9 cellular contexts compared by ENCODE assay signal in genomic region chr3:132788299-132788698, GRCh38.
DNase-seq lines count a peak whose midpoint lies in the region; ATAC-seq and TF ChIP-seq lines count a peak whose summit lies in the region.
"Had no signal": no experiment of that assay in that cellular context is flagged by ENCODE, and none has a peak within 500 bp of the region (broad histone marks: within the 10 kb centered on the region; RNA-seq: fewer than 3 reads in every experiment).

No MANE protein-coding gene starts in this region.

- no peak overlapping the region for H3K27ac Mint-ChIP-seq in activated CD4-positive, alpha-beta T cell treated with anti-CD3 and anti-CD28 coated beads, Interleukin-2, amount 10 ng/mL, durations not matched to agents 7 days and 5 days
- H3K27ac Mint-ChIP-seq: progenitor cell of endocrine pancreas had no signal

- peak overlapping the region in 1 of 5 donors; percentile 3 for H3K9ac ChIP-seq in subcutaneous abdominal adipose tissue (ENCODE audit: low read length in 5 of 5)

- no peaks in the 10 kb centered on the region for H3K9me3 Mint-ChIP-seq in activated CD4-positive, alpha-beta T cell treated with anti-CD3 and anti-CD28 coated beads, Interleukin-2, amount 10 ng/mL, durations not matched to agents 7 days and 5 days

- H3K4me3 ChIP-seq in LNCaP clone FGC (ENCODE audit: low read depth, low read length), result no peak overlapping the region
- no peak overlapping the region for H3K4me3 ChIP-seq in adrenal gland
- H3K4me3 ChIP-seq in subcutaneous abdominal adipose tissue (ENCODE audit: low read depth in 1 of 5, low read length in 5 of 5), result no peak overlapping the region

- H3K36me3 ChIP-seq in adrenal gland (replicated peaks in 1 of 2), result no peaks in the 10 kb centered on the region
- no peaks in the 10 kb centered on the region for H3K36me3 ChIP-seq in subcutaneous abdominal adipose tissue (ENCODE audit: control insufficient read depth in 5 of 5, insufficient read depth in 5 of 5, low read length in 5 of 5)

- ATAC-seq in left cardiac atrium (peak; percentile 91 to 93), left colon (no peak)

- no peaks in the 10 kb centered on the region for H3K4me1 Mint-ChIP-seq in activated CD4-positive, alpha-beta T cell treated with anti-CD3 and anti-CD28 coated beads, Interleukin-2, amount 10 ng/mL, durations not matched to agents 7 days and 5 days

- no peak for TF ChIP-seq CTCF in LNCaP clone FGC (IDR thresholded peaks at IDR 0.05; ENCODE audit: control insufficient read depth, extremely low read depth, insufficient read depth)
- TF ChIP-seq CTCF in adrenal gland (IDR thresholded peaks at IDR 0.05), result no peak

- DNase-seq in LNCaP clone FGC (ENCODE audit: low read depth), result peak; percentile 27
- DNase-seq in adrenal gland, result peak; percentile 20 to 63 (median 42)
- DNase-seq in left cardiac atrium, result peak; percentile 23
- no peak for DNase-seq in activated naive CD4-positive, alpha-beta T cell treated with anti-CD3 and anti-CD28 coated beads, Interleukin-2, amount 50 U/mL, for 16 hours
- no peak for DNase-seq in activated CD4-positive, alpha-beta T cell treated with anti-CD3 and anti-CD28 coated beads, Interleukin-2, amount 10 ng/mL, durations not matched to agents 7 days and 5 days
- DNase-seq in left colon, result no peak
- DNase-seq in NAMALWA (ENCODE audit: low spot score), result no peak

- H3K27ac ChIP-seq in adrenal gland (no peak overlapping the region), subcutaneous abdominal adipose tissue (ENCODE audit: low read depth, low read length) (peak overlapping the region; percentile 22)

- POLR2A ChIA-PET in activated CD4-positive, alpha-beta T cell treated with anti-CD3 and anti-CD28 coated beads, Interleukin-2, amount 10 ng/mL, durations not matched to agents 7 days and 5 days (lab: Charles Lee), result no interaction called here

- CTCF ChIA-PET in activated CD4-positive, alpha-beta T cell treated with anti-CD3 and anti-CD28 coated beads, Interleukin-2, amount 10 ng/mL, durations not matched to agents 7 days and 5 days (lab: Charles Lee), result interaction anchor here (0.9 kb wide), 1 partner anchor 49 kb away, joined by 3 read pairs; no protein-coding TSS in a partner anchor

- no peaks in the 10 kb centered on the region for H3K36me3 Mint-ChIP-seq in activated CD4-positive, alpha-beta T cell treated with anti-CD3 and anti-CD28 coated beads, Interleukin-2, amount 10 ng/mL, durations not matched to agents 7 days and 5 days (ENCODE audit: low read depth)

- intact Hi-C loops in adrenal gland (cut with DNase I), result no loop called here
- intact Hi-C loops in left cardiac atrium (cut with DNase I), result no loop called here
- intact Hi-C loops in left colon (cut with DNase I, micrococcal nuclease), result no loop called here

- H3K4me3 Mint-ChIP-seq in activated CD4-positive, alpha-beta T cell treated with anti-CD3 and anti-CD28 coated beads, Interleukin-2, amount 10 ng/mL, durations not matched to agents 7 days and 5 days, result no peak overlapping the region

- no peaks in the 10 kb centered on the region for H3K9me3 ChIP-seq in adrenal gland (replicated peaks in 1 of 3)
- H3K9me3 ChIP-seq in subcutaneous abdominal adipose tissue (ENCODE audit: control insufficient read depth in 5 of 5, low read length in 5 of 5), result no peaks in the 10 kb centered on the region

- H3K27me3 ChIP-seq in adrenal gland (no peaks in the 10 kb centered on the region), subcutaneous abdominal adipose tissue (ENCODE audit: control insufficient read depth in 5 of 5, insufficient read depth in 4 of 5, low read length in 5 of 5) (no peaks in the 10 kb centered on the region)

- no peak for TF ChIP-seq POLR2A in adrenal gland (IDR thresholded peaks at IDR 0.05)

- H3K4me1 ChIP-seq in adrenal gland (replicated peaks in 1 of 2) (no peaks in the 10 kb centered on the region), subcutaneous abdominal adipose tissue (ENCODE audit: control insufficient read depth in 5 of 5, insufficient read depth in 5 of 5, low read length in 5 of 5) (peaks cover 3 to 18% (median 6%) of the 10 kb centered on the region in 5 donors)

- H3K27me3 Mint-ChIP-seq in activated CD4-positive, alpha-beta T cell treated with anti-CD3 and anti-CD28 coated beads, Interleukin-2, amount 10 ng/mL, durations not matched to agents 7 days and 5 days, result peaks cover 9% of the 10 kb centered on the region

Comparison
In these comparisons a context has a peak if more than half of its experiments do, and no peak if none do; other contexts are left out.
1. DNase-seq: peak in LNCaP clone FGC (single experiment), adrenal gland (7 of 7) and left cardiac atrium (single experiment); none in activated naive CD4-positive, alpha-beta T cell treated with anti-CD3 and anti-CD28 coated beads, Interleukin-2, amount 50 U/mL, for 16 hours (single experiment), activated CD4-positive, alpha-beta T cell treated with anti-CD3 and anti-CD28 coated beads, Interleukin-2, amount 10 ng/mL, durations not matched to agents 7 days and 5 days (single experiment), left colon (0 of 2) and NAMALWA (single experiment).